ENCODE assay signal across 1 cellular context in the genomic region with DNA sequence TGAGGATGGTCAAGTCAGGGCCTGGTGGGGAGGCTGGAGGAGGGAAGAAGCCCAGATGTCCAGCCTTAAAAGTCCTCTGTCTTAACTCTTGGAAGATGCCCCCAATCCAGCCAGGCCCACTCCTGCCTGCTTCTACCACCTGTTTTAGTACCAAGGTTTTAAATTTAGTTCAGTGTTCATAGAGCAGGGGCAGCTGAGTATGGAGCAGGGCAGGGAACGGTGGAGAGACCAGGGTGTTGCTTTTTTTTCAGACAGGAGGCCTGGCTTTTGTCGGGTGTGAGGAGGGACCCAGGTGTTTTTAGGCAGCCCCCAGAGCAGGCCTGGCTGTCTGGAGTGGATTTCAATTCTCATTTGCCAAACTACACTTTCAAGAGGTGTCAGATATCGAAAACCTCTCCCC.
TF ChIP-seq lines count a peak whose summit lies in the region.

No MANE protein-coding gene starts in this region.

TF ChIP-seq in GM23338, 12 proteins besides CTCF, POLR2A, EP300 and RAD21 (continued from another document):
- TF ChIP-seq POLR2AphosphoS5 (IDR thresholded peaks at IDR 0.05; ENCODE audit: low read depth) (no peak), ZNF331 (CRISPR knock-in tag; IDR thresholded peaks at IDR 0.05; ENCODE audit: low read depth) (no peak)
